In genomic region chr6:131015630-131016263, GRCh38 we compare ENCODE assay signal across 10 cellular contexts. TPM values are rescaled to one million over a fixed set of nuclear protein-coding genes. Genes with fewer than 3 reads are reported as not detected.
DNase-seq lines count a peak whose midpoint lies in the region; ATAC-seq and TF ChIP-seq lines count a peak whose summit lies in the region.
"Had no signal": no experiment of that assay in that cellular context is flagged by ENCODE, and none has a peak within 500 bp of the region (broad histone marks: within the 10 kb centered on the region; RNA-seq: fewer than 3 reads in every experiment).

No MANE protein-coding gene starts in this region.

- no peak for TF ChIP-seq EP300 in transverse colon (IDR thresholded peaks at IDR 0.05; ENCODE audit: low read depth)

- H3K4me1 Mint-ChIP-seq in CD4-positive, alpha-beta T cell (ENCODE audit: low read depth) = peaks cover 5% of the 10 kb centered on the region

- CTCF ChIA-PET in CD4-positive, alpha-beta T cell (lab: Charles Lee) = no interaction called here

- H3K36me3 ChIP-seq in esophagus squamous epithelium (no peaks in the 10 kb centered on the region), transverse colon (no peaks in the 10 kb centered on the region)

- peak; percentile 43 for DNase-seq in OCI-M1 (lab: John Stamatoyannopoulos, UW)
- no peak for DNase-seq in esophagus squamous epithelium (lab: John Stamatoyannopoulos, UW)
- DNase-seq in medulla oblongata (ENCODE audit: extremely low spot score) = peak; percentile 67
- no peak for DNase-seq in transverse colon
- DNase-seq in CD4-positive, alpha-beta T cell = no peak
- no peak for DNase-seq in DMS53 treated with DMSO at 0.1 percent for 48 hours (lab: John Stamatoyannopoulos, UW; ENCODE audit: unreplicated experiment)
- DNase-seq in ureter (ENCODE audit: low spot score) = no peak
- DNase-seq: activated CD4-positive, alpha-beta T cell treated with anti-CD3 and anti-CD28 coated beads for 1 hour had no signal

- H3K4me3 Mint-ChIP-seq in CD4-positive, alpha-beta T cell = no peak overlapping the region

- TF ChIP-seq CTCF in esophagus squamous epithelium (IDR thresholded peaks at IDR 0.05) (no peak), transverse colon (IDR thresholded peaks at IDR 0.05) (no peak)
- TF ChIP-seq CTCF in CD4-positive, alpha-beta T cell (IDR thresholded peaks at IDR 0.05) = no peak

- ATAC-seq in CD4-positive, alpha-beta T cell (ENCODE audit: poor library complexity) = no peak
- ATAC-seq in GM21717 (IDR thresholded peaks at IDR 0.05; ENCODE audit: unreplicated experiment) = no peak
- ATAC-seq: activated naive CD4-positive, alpha-beta T cell treated with anti-CD3 and anti-CD28 coated beads, Interleukin-2, amount 50 U/mL, for 72 hours had no signal

- in situ Hi-C loops in transverse colon (cut with MboI; ENCODE audit: low pct_ligation_motif_present in 1 of 4, low pct_unique_long_range_greater_than_20kb in 1 of 4, low sequenced_read_pairs in 3 of 4) = no loop called here

- WGBS in esophagus squamous epithelium, 2 donors = 42 to 43% methylated on average over 3 of the region's 3 CpGs
- 40 to 42% methylated on average over 2 to 3 of the region's 3 CpGs for WGBS in transverse colon (ENCODE audit: low coverage in 1 of 2), 2 donors

- H3K27ac ChIP-seq in esophagus squamous epithelium = peak overlapping the region in 3 of 4 donors; percentile 4 to 19 (median 18)
- H3K27ac ChIP-seq in transverse colon = peak overlapping the region; percentile 19 to 55 (median 34)
- H3K27ac ChIP-seq in CD4-positive, alpha-beta T cell (ENCODE audit: low read depth, low read length) = no peak overlapping the region

- intact Hi-C loops in esophagus squamous epithelium (cut with DNase I) = no loop called here
- intact Hi-C loops in transverse colon (cut with DNase I; ENCODE audit: low total_unique reads) = no loop called here
- intact Hi-C loops in CD4-positive, alpha-beta T cell (cut with DNase I, micrococcal nuclease) = no loop called here

- H3K9me3 ChIP-seq in esophagus squamous epithelium (no peaks in the 10 kb centered on the region), transverse colon (no peaks in the 10 kb centered on the region)
- H3K9me3 ChIP-seq in CD4-positive, alpha-beta T cell (ENCODE audit: control insufficient read depth, low read length) = no peaks in the 10 kb centered on the region

- no peaks in the 10 kb centered on the region for H3K27me3 ChIP-seq in esophagus squamous epithelium
- H3K27me3 ChIP-seq in transverse colon = no peaks in the 10 kb centered on the region
- no peaks in the 10 kb centered on the region for H3K27me3 ChIP-seq in CD4-positive, alpha-beta T cell (ENCODE audit: control insufficient read depth, insufficient read depth, low read length)

- no peaks in the 10 kb centered on the region for H3K9me3 Mint-ChIP-seq in CD4-positive, alpha-beta T cell
- H3K9me3 Mint-ChIP-seq: activated naive CD4-positive, alpha-beta T cell treated with anti-CD3 and anti-CD28 coated beads, Interleukin-2, amount 50 U/mL, for 72 hours had no signal

- H3K36me3 Mint-ChIP-seq in CD4-positive, alpha-beta T cell (ENCODE audit: low read depth) = no peaks in the 10 kb centered on the region
- H3K36me3 Mint-ChIP-seq: activated naive CD4-positive, alpha-beta T cell treated with anti-CD3 and anti-CD28 coated beads, Interleukin-2, amount 50 U/mL, for 72 hours had no signal

- H3K27me3 Mint-ChIP-seq in CD4-positive, alpha-beta T cell = no peaks in the 10 kb centered on the region

- no peak for TF ChIP-seq POLR2A in esophagus squamous epithelium (IDR thresholded peaks at IDR 0.05)
- no peak for TF ChIP-seq POLR2A in transverse colon (IDR thresholded peaks at IDR 0.05)

- no peak overlapping the region for H3K27ac Mint-ChIP-seq in CD4-positive, alpha-beta T cell
- H3K27ac Mint-ChIP-seq: activated naive CD4-positive, alpha-beta T cell treated with anti-CD3 and anti-CD28 coated beads, Interleukin-2, amount 50 U/mL, for 72 hours had no signal

- POLR2A ChIA-PET in CD4-positive, alpha-beta T cell (lab: Charles Lee) = interaction anchor here (1.0 kb wide), 1 partner anchor 45 kb away, joined by 3 read pairs; no protein-coding TSS in a partner anchor

- H3K4me3 ChIP-seq in esophagus squamous epithelium (no peak overlapping the region), transverse colon (no peak overlapping the region)

- H3K4me1 ChIP-seq in esophagus squamous epithelium = peaks cover 0 to 29% (median 0%) of the 10 kb centered on the region in 3 donors
- peaks cover 0 to 39% (median 12%) of the 10 kb centered on the region in 4 donors for H3K4me1 ChIP-seq in transverse colon

RNA-seq across cellular contexts. Expression of gene EPB41L2, which starts 47.3 kb away (rescaled TPM):
- total RNA-seq in esophagus squamous epithelium (10 to 100 TPM in 3 of 4 donors, 1 to 10 TPM in 1; 6.2 to 58.0 (median 14.9) TPM), transverse colon (100 to 1,000 TPM in 1 of 4 donors, 10 to 100 TPM in 3; 45.3 to 102 (median 61.9) TPM), ureter (110 TPM)
- total RNA-seq in CD4-positive, alpha-beta T cell = 10 to 100 TPM in 1 of 2 experiments, 1 to 10 TPM in 1; 9.5 to 12.3 TPM

Comparison
In these comparisons a context has a peak if more than half of its experiments do, and no peak if none do; other contexts are left out.
1. DNase-seq: peak in OCI-M1 (single experiment) and medulla oblongata (single experiment); none in esophagus squamous epithelium (single experiment), transverse colon (single experiment), CD4-positive, alpha-beta T cell (0 of 10), DMS53 treated with DMSO at 0.1 percent for 48 hours (single experiment) and ureter (single experiment).